1 cellular context compared by ENCODE assay signal in genomic region chr12:119181202-119181601, GRCh38.
TF ChIP-seq lines count a peak whose summit lies in the region.

No MANE protein-coding gene starts in this region.

TF ChIP-seq in IMR-90, 13 proteins besides CTCF, POLR2A, EP300 and RAD21 (continued from another document):
- TF ChIP-seq USF2 (IDR thresholded peaks at IDR 0.05; ENCODE audit: low read depth, low read length) (no peak), CEBPB (IDR thresholded peaks at IDR 0.05; ENCODE audit: low read depth, low read length) (no peak), NFE2L2 (IDR thresholded peaks at IDR 0.05; ENCODE audit: low read depth, low read length) (no peak), MAFK (IDR thresholded peaks at IDR 0.05; ENCODE audit: low read depth, low read length) (no peak), ELK1 (IDR thresholded peaks at IDR 0.05; ENCODE audit: borderline replicate concordance, low read depth, low read length) (no peak), CHD1 (IDR thresholded peaks at IDR 0.05; ENCODE audit: low read depth, low read length) (no peak), SMC3 (IDR thresholded peaks at IDR 0.05; ENCODE audit: low read depth, low read length) (no peak)
